In the genomic region with DNA sequence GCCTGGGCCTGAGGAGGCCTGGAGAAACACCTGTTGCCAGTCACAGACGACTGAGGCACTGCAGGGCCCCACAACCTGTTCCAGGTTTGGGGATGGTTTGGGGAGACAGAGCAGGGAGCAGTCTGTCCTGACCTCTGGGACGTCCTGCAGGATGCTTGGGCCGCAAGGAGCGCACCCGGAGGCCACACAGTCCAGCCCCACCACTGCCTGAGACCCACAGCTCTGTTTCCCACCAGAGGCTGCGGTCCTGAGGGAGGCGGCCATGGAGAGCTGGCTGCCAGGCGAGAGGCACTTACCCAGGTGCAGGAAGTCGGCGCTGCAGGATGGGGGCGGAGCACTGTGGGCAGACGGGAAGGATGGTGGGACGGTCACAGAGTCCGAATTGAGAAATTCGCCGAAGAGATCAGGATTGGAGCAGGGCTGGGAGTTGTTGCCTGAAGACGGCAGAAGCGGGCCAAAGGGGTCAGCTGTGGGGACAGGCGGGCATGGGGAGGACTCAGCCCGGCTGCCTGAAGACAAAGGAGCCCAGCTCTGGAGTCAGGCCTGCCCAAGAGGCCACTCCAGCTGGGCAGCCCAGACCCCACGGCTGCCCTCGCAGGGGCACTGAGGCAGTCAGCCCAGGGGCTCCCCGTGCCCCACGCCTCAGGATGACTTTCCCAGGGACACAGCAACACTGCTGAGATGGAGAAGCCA, we compare ENCODE assay signal across 19 cellular contexts. TPM values are rescaled to one million over a fixed set of nuclear protein-coding genes. Genes with fewer than 3 reads are reported as not detected.
"Had no signal": no experiment of that assay in that cellular context is flagged by ENCODE, and none has a peak within 500 bp of the region (broad histone marks: within the 10 kb centered on the region; RNA-seq: fewer than 3 reads in every experiment).

No MANE protein-coding gene starts in this region.

- H3K4me1 Mint-ChIP-seq: mesothelial cell of epicardium, neural progenitor cell had no signal

- H3K36me3 ChIP-seq: neural progenitor cell had no signal

- H3K4me3 ChIP-seq: body of pancreas, cardiac muscle cell, heart right ventricle, neural progenitor cell, spleen had no signal

- DNase-seq: activated CD4-positive, alpha-beta T cell treated with anti-CD3 and anti-CD28 coated beads for 1 hour; activated CD4-positive, alpha-beta T cell treated with anti-CD3 and anti-CD28 coated beads, Interleukin-2, amount 50 U/mL, for 1 hour; activated CD8-positive, alpha-beta T cell treated with anti-CD3 and anti-CD28 coated beads, Interleukin-2, amount 10 ng/mL, durations not matched to agents 7 days and 5 days; activated naive CD4-positive, alpha-beta T cell treated with anti-CD3 and anti-CD28 coated beads for 36 hours; body of pancreas; heart right ventricle; naive thymus-derived CD8-positive, alpha-beta T cell; spleen; stimulated activated CD4-positive, alpha-beta T cell treated with anti-CD3 and anti-CD28 coated beads, Interleukin-4, amount 100 ng/mL, for 1 hour; stimulated activated naive CD8-positive, alpha-beta T cell treated with anti-CD3 and anti-CD28 coated beads, Interleukin-15, Interleukin-2, amounts not matched to agents 100 U/mL and 50 U/mL, for 24 hours had no signal

- H3K27me3 ChIP-seq: body of pancreas, cardiac muscle cell, heart right ventricle, neural progenitor cell, spleen had no signal

- ATAC-seq: naive thymus-derived CD8-positive, alpha-beta T cell; stimulated activated naive CD8-positive, alpha-beta T cell treated with anti-CD3 and anti-CD28 coated beads, Interleukin-15, Interleukin-2, amounts not matched to agents 100 U/mL and 50 U/mL, for 24 hours had no signal

- H3K9me3 Mint-ChIP-seq: activated naive CD4-positive, alpha-beta T cell treated with anti-CD3 and anti-CD28 coated beads for 36 hours; naive thymus-derived CD8-positive, alpha-beta T cell; neural progenitor cell; T-helper 2 cell treated with Interferon-gamma antibody and Interleukin-4, amounts not matched to agents 5 μg/mL and 100 μg/mL, for 36 hours had no signal

- H3K27ac ChIP-seq: body of pancreas, cardiac muscle cell, heart right ventricle, neural progenitor cell, spleen, VCaP had no signal

- H3K27me3 Mint-ChIP-seq: naive thymus-derived CD8-positive, alpha-beta T cell had no signal

- H3K4me1 ChIP-seq: body of pancreas, heart right ventricle, neural progenitor cell had no signal

- H3K4me3 Mint-ChIP-seq: activated CD8-positive, alpha-beta T cell treated with anti-CD3 and anti-CD28 coated beads, Interleukin-2, amount 10 ng/mL, durations not matched to agents 7 days and 5 days; activated naive CD4-positive, alpha-beta T cell treated with anti-CD3 and anti-CD28 coated beads for 36 hours; mesothelial cell of epicardium; naive thymus-derived CD8-positive, alpha-beta T cell; T-helper 2 cell treated with Interferon-gamma antibody and Interleukin-4, amounts not matched to agents 5 μg/mL and 100 μg/mL, for 36 hours had no signal

- H3K27ac Mint-ChIP-seq: activated CD8-positive, alpha-beta T cell treated with anti-CD3 and anti-CD28 coated beads, Interleukin-2, amount 10 ng/mL, durations not matched to agents 7 days and 5 days; activated naive CD4-positive, alpha-beta T cell treated with anti-CD3 and anti-CD28 coated beads for 36 hours; mesothelial cell of epicardium; neural progenitor cell; T-helper 2 cell treated with Interferon-gamma antibody and Interleukin-4, amounts not matched to agents 5 μg/mL and 100 μg/mL, for 36 hours had no signal

- H3K9me3 ChIP-seq: body of pancreas, spleen had no signal

RNA-seq across cellular contexts. Expression of a gene that starts 40.3 kb away (rescaled TPM):
- total RNA-seq: chondrocyte, fibroblast of villous mesenchyme, lung microvascular endothelial cell, osteoblast had no signal
